35 cellular contexts compared by ENCODE assay signal in genomic region chr6:53669592-53669991, GRCh38. TPM values are rescaled to one million over a fixed set of nuclear protein-coding genes. Genes with fewer than 3 reads are reported as not detected.
"Had no signal": no experiment of that assay in that cellular context is flagged by ENCODE, and none has a peak within 500 bp of the region (broad histone marks: within the 10 kb centered on the region; RNA-seq: fewer than 3 reads in every experiment).

No MANE protein-coding gene starts in this region.

- H3K4me3 Mint-ChIP-seq: activated B cell treated with CpG ODN at 0.5 μM for 24 hours; activated CD4-positive, alpha-beta memory T cell treated with anti-CD3 and anti-CD28 coated beads for 36 hours; activated CD4-positive, alpha-beta T cell treated with anti-CD3 and anti-CD28 coated beads, Interleukin-2, amount 10 ng/mL, durations not matched to agents 24 days and 14 days; activated CD8-positive, alpha-beta memory T cell treated with anti-CD3 and anti-CD28 coated beads, Interleukin-2, amount 10 ng/mL, durations not matched to agents 7 days and 5 days; activated CD8-positive, alpha-beta T cell treated with anti-CD3 and anti-CD28 coated beads, Interleukin-2, amount 10 ng/mL, durations not matched to agents 7 days and 5 days; activated naive CD4-positive, alpha-beta T cell treated with anti-CD3 and anti-CD28 coated beads for 36 hours; activated naive CD4-positive, alpha-beta T cell treated with anti-CD3 and anti-CD28 coated beads, Interleukin-2, amount 50 U/mL, for 24 hours; activated naive CD8-positive, alpha-beta T cell treated with anti-CD3 and anti-CD28 coated beads for 36 hours; activated naive CD8-positive, alpha-beta T cell treated with anti-CD3 and anti-CD28 coated beads, Interleukin-2, amount 50 U/mL, for 24 hours; activated T-helper 1 cell treated with anti-CD3 and anti-CD28 coated beads, Interleukin-12 subunit alpha, Interleukin-12 subunit beta, Interleukin-2, Interleukin-4 antibody, amounts not matched to agents 30 ng/mL and 10 ng/mL and 1 ng/mL, durations not matched to agents 14 hours and 24 hours and 36 hours; T-helper 17 cell; T-helper 2 cell treated with Interferon-gamma antibody and Interleukin-4, amounts not matched to agents 5 μg/mL and 100 μg/mL, for 36 hours had no signal

- ATAC-seq: activated CD4-positive, CD25-positive, alpha-beta regulatory T cell treated with anti-CD3 and anti-CD28 coated beads, Interleukin-2, amount 50 U/mL, for 24 hours; activated CD8-positive, alpha-beta memory T cell treated with anti-CD3 and anti-CD28 coated beads, Interleukin-2, amount 10 ng/mL, durations not matched to agents 7 days and 5 days; activated CD8-positive, alpha-beta T cell treated with anti-CD3 and anti-CD28 coated beads, Interleukin-2, amount 10 ng/mL, durations not matched to agents 7 days and 5 days; activated naive CD8-positive, alpha-beta T cell treated with anti-CD3 and anti-CD28 coated beads, Interleukin-2, amount 50 U/mL, for 24 hours; body of pancreas; T-helper 17 cell had no signal

- H3K4me1 Mint-ChIP-seq: activated B cell treated with CpG ODN at 0.5 μM for 24 hours; activated CD4-positive, alpha-beta T cell treated with anti-CD3 and anti-CD28 coated beads, Interleukin-2, amount 10 ng/mL, durations not matched to agents 24 days and 14 days; activated CD8-positive, alpha-beta memory T cell treated with anti-CD3 and anti-CD28 coated beads, Interleukin-2, amount 10 ng/mL, durations not matched to agents 7 days and 5 days; activated naive CD4-positive, alpha-beta T cell treated with anti-CD3 and anti-CD28 coated beads, Interleukin-2, amount 50 U/mL, for 24 hours; activated naive CD8-positive, alpha-beta T cell treated with anti-CD3 and anti-CD28 coated beads for 36 hours; activated naive CD8-positive, alpha-beta T cell treated with anti-CD3 and anti-CD28 coated beads, Interleukin-2, amount 50 U/mL, for 24 hours; T-helper 17 cell had no signal

- H3K36me3 ChIP-seq: adrenal gland, cardiac muscle cell, colonic mucosa, WERI-Rb-1 had no signal

- H3K27ac Mint-ChIP-seq: activated B cell treated with CpG ODN at 0.5 μM for 24 hours; activated CD4-positive, alpha-beta memory T cell treated with anti-CD3 and anti-CD28 coated beads for 36 hours; activated CD4-positive, alpha-beta T cell treated with anti-CD3 and anti-CD28 coated beads, Interleukin-2, amount 10 ng/mL, durations not matched to agents 24 days and 14 days; activated CD8-positive, alpha-beta memory T cell treated with anti-CD3 and anti-CD28 coated beads, Interleukin-2, amount 10 ng/mL, durations not matched to agents 7 days and 5 days; activated CD8-positive, alpha-beta T cell treated with anti-CD3 and anti-CD28 coated beads, Interleukin-2, amount 10 ng/mL, durations not matched to agents 7 days and 5 days; activated naive CD4-positive, alpha-beta T cell treated with anti-CD3 and anti-CD28 coated beads for 36 hours; activated naive CD4-positive, alpha-beta T cell treated with anti-CD3 and anti-CD28 coated beads, Interleukin-2, amount 50 U/mL, for 24 hours; activated naive CD8-positive, alpha-beta T cell treated with anti-CD3 and anti-CD28 coated beads for 36 hours; activated naive CD8-positive, alpha-beta T cell treated with anti-CD3 and anti-CD28 coated beads, Interleukin-2, amount 50 U/mL, for 24 hours; activated T-helper 1 cell treated with anti-CD3 and anti-CD28 coated beads, Interleukin-12 subunit alpha, Interleukin-12 subunit beta, Interleukin-2, Interleukin-4 antibody, amounts not matched to agents 30 ng/mL and 10 ng/mL and 1 ng/mL, durations not matched to agents 14 hours and 24 hours and 36 hours; activated T-helper 2 cell treated with anti-CD3 and anti-CD28 coated beads, Interferon-gamma antibody, Interleukin-2, Interleukin-4, amounts not matched to agents 10 μg/mL and 5 μg/mL and 100 μg/mL, durations not matched to agents 14 hours and 24 hours and 36 hours; T-helper 17 cell; T-helper 2 cell treated with Interferon-gamma antibody and Interleukin-4, amounts not matched to agents 5 μg/mL and 100 μg/mL, for 36 hours had no signal

- H3K27me3 ChIP-seq: adrenal gland, body of pancreas, cardiac muscle cell, colonic mucosa had no signal

- H3K27ac ChIP-seq: adrenal gland, body of pancreas, cardiac muscle cell, colonic mucosa, epithelial cell of prostate, WERI-Rb-1 had no signal

- FAIRE-seq: endometrium, endothelial cell of umbilical vein had no signal

- H3K36me3 Mint-ChIP-seq: activated CD4-positive, alpha-beta memory T cell treated with anti-CD3 and anti-CD28 coated beads for 36 hours; activated CD8-positive, alpha-beta memory T cell treated with anti-CD3 and anti-CD28 coated beads, Interleukin-2, amount 10 ng/mL, durations not matched to agents 7 days and 5 days; activated naive CD4-positive, alpha-beta T cell treated with anti-CD3 and anti-CD28 coated beads, Interleukin-2, amount 50 U/mL, for 24 hours; activated naive CD8-positive, alpha-beta T cell treated with anti-CD3 and anti-CD28 coated beads for 36 hours had no signal

- H3K4me1 ChIP-seq: colonic mucosa had no signal

- H3K9me3 ChIP-seq: adrenal gland, body of pancreas, colonic mucosa had no signal

- H3K4me3 ChIP-seq: adrenal gland, body of pancreas, cardiac muscle cell, colonic mucosa had no signal

- DNase-seq: activated B cell treated with CpG ODN at 0.5 μM for 24 hours; activated CD4-positive, alpha-beta memory T cell treated with anti-CD3 and anti-CD28 coated beads for 36 hours; activated CD4-positive, alpha-beta T cell treated with anti-CD3 and anti-CD28 coated beads, Interleukin-2, amount 10 ng/mL, durations not matched to agents 24 days and 14 days; activated CD8-positive, alpha-beta memory T cell treated with anti-CD3 and anti-CD28 coated beads, Interleukin-2, amount 10 ng/mL, durations not matched to agents 7 days and 5 days; activated CD8-positive, alpha-beta memory T cell treated with anti-CD3 and anti-CD28 coated beads, Interleukin-2, amount 50 U/mL, for 4 hours; activated CD8-positive, alpha-beta T cell treated with anti-CD3 and anti-CD28 coated beads, Interleukin-2, amount 10 ng/mL, durations not matched to agents 7 days and 5 days; activated effector memory CD4-positive, alpha-beta T cell treated with anti-CD3 and anti-CD28 coated beads, Interleukin-2, amount 50 U/mL, for 16 hours; activated naive CD4-positive, alpha-beta T cell treated with anti-CD3 and anti-CD28 coated beads for 36 hours; activated naive CD8-positive, alpha-beta T cell treated with anti-CD3 and anti-CD28 coated beads for 36 hours; activated naive CD8-positive, alpha-beta T cell treated with anti-CD3 and anti-CD28 coated beads, Interleukin-2, amount 50 U/mL, for 24 hours; activated T-cell treated with anti-CD3 and anti-CD28 coated beads, Interleukin-2, amount 50 U/mL, for 1 hour; activated T-cell treated with anti-CD3 and anti-CD28 coated beads, Interleukin-2, amount 50 U/mL, for 48 hours; adrenal gland; amygdala; aorta; body of pancreas; central memory CD4-positive, alpha-beta T cell; cerebellar nuclear complex; colonic mucosa; effector CD8-positive, alpha-beta T cell; foreskin fibroblast; head of caudate nucleus; T-helper 1 cell; T-helper 17 cell; T1000; WERI-Rb-1 had no signal

- H3K9me3 Mint-ChIP-seq: activated CD4-positive, alpha-beta memory T cell treated with anti-CD3 and anti-CD28 coated beads for 36 hours; activated CD4-positive, alpha-beta T cell treated with anti-CD3 and anti-CD28 coated beads, Interleukin-2, amount 10 ng/mL, durations not matched to agents 24 days and 14 days; activated naive CD4-positive, alpha-beta T cell treated with anti-CD3 and anti-CD28 coated beads for 36 hours; activated naive CD4-positive, alpha-beta T cell treated with anti-CD3 and anti-CD28 coated beads, Interleukin-2, amount 50 U/mL, for 24 hours; activated naive CD8-positive, alpha-beta T cell treated with anti-CD3 and anti-CD28 coated beads for 36 hours; activated T-helper 1 cell treated with anti-CD3 and anti-CD28 coated beads, Interleukin-12 subunit alpha, Interleukin-12 subunit beta, Interleukin-2, Interleukin-4 antibody, amounts not matched to agents 30 ng/mL and 10 ng/mL and 1 ng/mL, durations not matched to agents 14 hours and 24 hours and 36 hours; activated T-helper 2 cell treated with anti-CD3 and anti-CD28 coated beads, Interferon-gamma antibody, Interleukin-2, Interleukin-4, amounts not matched to agents 10 μg/mL and 5 μg/mL and 100 μg/mL, durations not matched to agents 14 hours and 24 hours and 36 hours; T-helper 2 cell treated with Interferon-gamma antibody and Interleukin-4, amounts not matched to agents 5 μg/mL and 100 μg/mL, for 36 hours had no signal

RNA-seq across cellular contexts. Expression of gene KLHL31, which starts 4.0 kb away (rescaled TPM):
- total RNA-seq: endothelial cell of umbilical vein had no signal
